Comparison of ENCODE assay signal across 8 cellular contexts in the genomic region with DNA sequence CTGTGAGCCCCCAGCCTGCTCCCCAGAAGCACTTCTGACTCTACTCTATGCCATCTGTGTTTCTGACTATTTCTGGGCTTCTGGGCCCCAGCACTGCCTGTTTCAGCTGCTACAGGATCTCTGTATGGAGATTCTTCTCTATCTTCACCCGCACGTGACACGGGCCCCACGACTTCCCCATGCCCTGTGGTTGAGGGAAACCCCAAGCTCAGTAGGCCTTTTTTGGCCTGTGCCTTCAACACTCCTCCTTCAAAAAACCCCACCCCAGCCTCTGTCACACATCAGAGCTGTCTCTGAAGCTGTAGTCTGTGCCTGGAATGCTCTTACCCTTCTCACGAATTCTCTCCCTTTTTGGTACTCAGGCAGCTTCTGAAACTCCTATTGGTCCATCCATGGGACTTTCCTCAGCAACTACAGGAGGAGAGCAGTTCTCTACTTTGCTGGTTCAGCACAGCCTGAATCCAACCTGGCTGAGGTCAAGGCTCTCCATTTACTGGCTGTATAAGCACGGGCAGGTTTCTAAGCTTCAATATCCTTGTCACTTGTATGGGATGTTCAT. TPM values are rescaled to one million over a fixed set of nuclear protein-coding genes. Genes with fewer than 3 reads are reported as not detected.
DNase-seq lines count a peak whose midpoint lies in the region; ATAC-seq, FAIRE-seq and TF ChIP-seq lines count a peak whose summit lies in the region.

No MANE protein-coding gene starts in this region.

- peak; percentile 6 for DNase-seq in NCI-H526 treated with DMSO at 0.1 percent for 48 hours (lab: John Stamatoyannopoulos, UW)
- no peak for DNase-seq in NCI-H526 (lab: John Stamatoyannopoulos, UW)
- peak; percentile 91 for DNase-seq in activated CD8-positive, alpha-beta T cell treated with anti-CD3 and anti-CD28 coated beads for 36 hours
- DNase-seq in Right ventricle myocardium superior = peak; percentile 81
- peak; percentile 67 for DNase-seq in stimulated activated CD4-positive, alpha-beta T cell treated with anti-CD3 and anti-CD28 coated beads, Interleukin-4, amount 100 ng/mL, for 1 hour
- DNase-seq in epidermal melanocyte (ENCODE audit: insufficient read length, low spot score) = no peak
- no peak for DNase-seq in HTR-8/SVneo (ENCODE audit: insufficient read length, low spot score)

- POLR2A ChIA-PET in activated CD8-positive, alpha-beta T cell treated with anti-CD3 and anti-CD28 coated beads for 36 hours (lab: Charles Lee) = interaction anchor here (0.5 to 1.3 kb wide), 2 partner anchors 15 to 68 kb away, joined by 3 read pairs; no protein-coding TSS in a partner anchor

- CTCF ChIA-PET in activated CD8-positive, alpha-beta T cell treated with anti-CD3 and anti-CD28 coated beads for 36 hours (lab: Charles Lee) = interaction anchor here (1.3 to 2.8 kb wide), 2 partner anchors 14 to 95 kb away, joined by 4 to 10 read pairs; no protein-coding TSS in a partner anchor

- H3K9me3 Mint-ChIP-seq in activated CD8-positive, alpha-beta T cell treated with anti-CD3 and anti-CD28 coated beads for 36 hours = peaks cover 8% of the 10 kb centered on the region

- intact Hi-C loops in activated CD8-positive, alpha-beta T cell treated with anti-CD3 and anti-CD28 coated beads for 36 hours (cut with micrococcal nuclease) = no loop called here
- intact Hi-C loops in Right ventricle myocardium superior (cut with DNase I) = no loop called here

- ATAC-seq in HG03565 (IDR thresholded peaks at IDR 0.05; ENCODE audit: unreplicated experiment) (peak; percentile 82), Right ventricle myocardium superior (ENCODE audit: poor library complexity) (peak; percentile 44)
- peak; percentile 89 for ATAC-seq in activated CD8-positive, alpha-beta T cell treated with anti-CD3 and anti-CD28 coated beads for 36 hours

- TF ChIP-seq CTCF in activated CD8-positive, alpha-beta T cell treated with anti-CD3 and anti-CD28 coated beads for 36 hours (IDR thresholded peaks at IDR 0.05) = no peak

- FAIRE-seq in HTR-8/SVneo (lab: Jason Lieb, UNC) = no peak

- H3K4me3 Mint-ChIP-seq in activated CD8-positive, alpha-beta T cell treated with anti-CD3 and anti-CD28 coated beads for 36 hours = no peak overlapping the region

- H3K27ac Mint-ChIP-seq in activated CD8-positive, alpha-beta T cell treated with anti-CD3 and anti-CD28 coated beads for 36 hours = peak overlapping the region; percentile 26

- peaks cover 21% of the 10 kb centered on the region for H3K4me1 Mint-ChIP-seq in activated CD8-positive, alpha-beta T cell treated with anti-CD3 and anti-CD28 coated beads for 36 hours (ENCODE audit: low read depth)

- peaks cover 31% of the 10 kb centered on the region for H3K27me3 Mint-ChIP-seq in activated CD8-positive, alpha-beta T cell treated with anti-CD3 and anti-CD28 coated beads for 36 hours

- H3K36me3 Mint-ChIP-seq in activated CD8-positive, alpha-beta T cell treated with anti-CD3 and anti-CD28 coated beads for 36 hours (ENCODE audit: low read depth) = peaks cover 1% of the 10 kb centered on the region

RNA-seq across cellular contexts. Expression of a gene that starts 2.0 kb away (rescaled TPM):
- under 1 TPM; 0.04 to 0.07 TPM for total RNA-seq in activated CD8-positive, alpha-beta T cell treated with anti-CD3 and anti-CD28 coated beads for 36 hours
- total RNA-seq in Right ventricle myocardium superior = 51.2 TPM

Comparison
In these comparisons a context has a peak if more than half of its experiments do, and no peak if none do; other contexts are left out.
1. DNase-seq: peak in NCI-H526 treated with DMSO at 0.1 percent for 48 hours (single experiment), activated CD8-positive, alpha-beta T cell treated with anti-CD3 and anti-CD28 coated beads for 36 hours (single experiment), Right ventricle myocardium superior (single experiment) and stimulated activated CD4-positive, alpha-beta T cell treated with anti-CD3 and anti-CD28 coated beads, Interleukin-4, amount 100 ng/mL, for 1 hour (single experiment); none in NCI-H526 (0 of 2), epidermal melanocyte (single experiment) and HTR-8/SVneo (single experiment).
2. RNA of a gene that starts 2.0 kb away (total RNA-seq): 51.2 TPM in Right ventricle myocardium superior (single experiment); 0.04 to 0.07 TPM in activated CD8-positive, alpha-beta T cell treated with anti-CD3 and anti-CD28 coated beads for 36 hours; every median in the first group is over 10 times any median in the second.
3. Peak in every context shown above with its lines, with median percentiles within 50 percentile points of each other: ATAC-seq.